Comparison of ENCODE assay signal across 17 cellular contexts in the genomic region with DNA sequence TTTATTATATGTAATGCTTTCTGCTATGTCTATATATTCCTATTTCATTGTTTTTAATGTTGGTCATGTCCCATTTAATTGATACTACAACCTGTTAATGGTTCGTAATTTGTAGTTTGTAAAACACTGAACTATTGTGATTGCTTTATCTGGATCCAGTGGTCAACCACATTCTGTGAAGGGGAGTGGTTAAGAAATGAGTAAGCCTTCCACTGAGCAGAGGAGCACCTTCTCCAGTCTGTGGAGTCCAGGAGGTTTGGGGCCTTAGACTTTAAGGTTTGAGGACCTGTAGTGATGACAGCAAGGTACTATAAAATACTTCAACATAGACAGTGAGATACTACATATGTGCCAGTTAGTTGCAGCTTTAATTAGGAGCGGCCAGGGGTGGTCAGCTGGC.
DNase-seq lines count a peak whose midpoint lies in the region; ATAC-seq and TF ChIP-seq lines count a peak whose summit lies in the region.
"Had no signal": no experiment of that assay in that cellular context is flagged by ENCODE, and none has a peak within 500 bp of the region (broad histone marks: within the 10 kb centered on the region; RNA-seq: fewer than 3 reads in every experiment).

No MANE protein-coding gene starts in this region.

- no TSS peak for BruUV-seq in Calu3 (replicated peaks; lab: Mats Ljungman, UMichigan)

- H3K27me3 Mint-ChIP-seq in Calu3 (ENCODE audit: unreplicated experiment) (no peaks in the 10 kb centered on the region), T-cell (peaks cover 7 to 12% of the 10 kb centered on the region in 2 donors)
- H3K27me3 Mint-ChIP-seq: activated CD4-positive, alpha-beta T cell treated with anti-CD3 and anti-CD28 coated beads, Interleukin-2, amount 10 ng/mL, durations not matched to agents 7 days and 5 days had no signal

- POLR2A ChIA-PET in T-cell (lab: Charles Lee) = no interaction called here

- TF ChIP-seq CTCF in Calu3 (IDR thresholded peaks at IDR 0.05; ENCODE audit: unreplicated experiment) = no peak
- no peak for TF ChIP-seq CTCF in kidney epithelial cell (IDR thresholded peaks at IDR 0.05; ENCODE audit: insufficient read depth, low read length, poor library complexity, severe bottlenecking)
- no peak for TF ChIP-seq CTCF in coronary artery (IDR thresholded peaks at IDR 0.05)

- peaks cover 6% of the 10 kb centered on the region for H3K36me3 Mint-ChIP-seq in Calu3 (ENCODE audit: insufficient read depth, unreplicated experiment)
- no peaks in the 10 kb centered on the region for H3K36me3 Mint-ChIP-seq in T-cell
- H3K36me3 Mint-ChIP-seq: IgD-negative memory B cell had no signal

- CTCF ChIA-PET in Calu3 (lab: Charles Lee) = no interaction called here
- CTCF ChIA-PET in T-cell (lab: Charles Lee) = no interaction called here

- H3K4me1 Mint-ChIP-seq in Calu3 (ENCODE audit: low read depth, unreplicated experiment) (peaks cover 26% of the 10 kb centered on the region), T-cell (peaks cover 0 to 12% (median 12%) of the 10 kb centered on the region in 3 donors)

- H3K27ac Mint-ChIP-seq in Calu3 (ENCODE audit: unreplicated experiment) = no peak overlapping the region
- H3K27ac Mint-ChIP-seq in T-cell = no peak overlapping the region
- H3K27ac Mint-ChIP-seq: activated CD4-positive, alpha-beta T cell treated with anti-CD3 and anti-CD28 coated beads, Interleukin-2, amount 10 ng/mL, durations not matched to agents 7 days and 5 days; IgD-negative memory B cell; T-helper 2 cell treated with Interferon-gamma antibody and Interleukin-4, amounts not matched to agents 5 μg/mL and 100 μg/mL, for 36 hours had no signal

- no peak overlapping the region for H3K27ac ChIP-seq in coronary artery
- H3K27ac ChIP-seq: gastrocnemius medialis had no signal

- H3K4me3 ChIP-seq in kidney epithelial cell (ENCODE audit: low read depth, low read length) = no peak overlapping the region
- H3K4me3 ChIP-seq in coronary artery = no peak overlapping the region
- H3K4me3 ChIP-seq: gastrocnemius medialis had no signal

- H3K27me3 ChIP-seq in kidney epithelial cell (ENCODE audit: control insufficient read depth, insufficient read depth, low read length) = no peaks in the 10 kb centered on the region
- H3K27me3 ChIP-seq: gastrocnemius medialis had no signal

- ATAC-seq in T-cell (replicated peaks in 1 of 4) (no peak), GM21717 (IDR thresholded peaks at IDR 0.05; ENCODE audit: unreplicated experiment) (no peak)
- ATAC-seq: activated T-cell treated with anti-CD3 and anti-CD28 coated beads, Interleukin-2, amount 50 U/mL, for 4 hours; gastrocnemius medialis had no signal

- DNase-seq in Calu3 (peak; percentile 9), HT1080 (ENCODE audit: low read depth) (peak; percentile 52), amniotic epithelial cell (ENCODE audit: low read depth) (peak; percentile 73), kidney epithelial cell (ENCODE audit: low read depth) (peak; percentile 39), T-cell (no peak), coronary artery (ENCODE audit: low spot score) (no peak)
- no peak for DNase-seq in activated naive CD4-positive, alpha-beta T cell (lab: John Stamatoyannopoulos, UW)
- DNase-seq: activated CD4-positive, alpha-beta T cell treated with anti-CD3 and anti-CD28 coated beads, Interleukin-2, amount 10 ng/mL, durations not matched to agents 7 days and 5 days; activated T-cell treated with anti-CD3 and anti-CD28 coated beads, Interleukin-2, amount 50 U/mL, for 4 hours; amniotic stem cell; gastrocnemius medialis; islet precursor cell; NCI-H1694; NCI-H526 had no signal

- H3K4me3 Mint-ChIP-seq in Calu3 (ENCODE audit: low read depth, unreplicated experiment) (no peak overlapping the region), T-cell (no peak overlapping the region)
- H3K4me3 Mint-ChIP-seq: activated CD4-positive, alpha-beta T cell treated with anti-CD3 and anti-CD28 coated beads, Interleukin-2, amount 10 ng/mL, durations not matched to agents 7 days and 5 days; activated T-cell treated with anti-CD3 and anti-CD28 coated beads, Interleukin-2, amount 50 U/mL, for 4 hours; IgD-negative memory B cell; T-helper 2 cell treated with Interferon-gamma antibody and Interleukin-4, amounts not matched to agents 5 μg/mL and 100 μg/mL, for 36 hours had no signal

- no peaks in the 10 kb centered on the region for H3K36me3 ChIP-seq in kidney epithelial cell (ENCODE audit: control insufficient read depth, insufficient read depth, low read length)
- H3K36me3 ChIP-seq: gastrocnemius medialis had no signal

- peaks cover 7% of the 10 kb centered on the region for H3K9me3 Mint-ChIP-seq in Calu3 (ENCODE audit: low read depth, unreplicated experiment)
- H3K9me3 Mint-ChIP-seq in T-cell = no peaks in the 10 kb centered on the region
- H3K9me3 Mint-ChIP-seq: activated CD4-positive, alpha-beta T cell treated with anti-CD3 and anti-CD28 coated beads, Interleukin-2, amount 10 ng/mL, durations not matched to agents 7 days and 5 days; activated T-cell treated with anti-CD3 and anti-CD28 coated beads, Interleukin-2, amount 50 U/mL, for 4 hours; T-helper 2 cell treated with Interferon-gamma antibody and Interleukin-4, amounts not matched to agents 5 μg/mL and 100 μg/mL, for 36 hours had no signal

- intact Hi-C loops in Calu3 (cut with micrococcal nuclease; ENCODE audit: unreplicated experiment) = no loop called here

Comparison
In these comparisons a context has a peak if more than half of its experiments do, and no peak if none do; other contexts are left out.
1. DNase-seq: peak in Calu3 (single experiment), HT1080 (single experiment), amniotic epithelial cell (single experiment) and kidney epithelial cell (single experiment); none in T-cell (0 of 34), activated naive CD4-positive, alpha-beta T cell (0 of 4) and coronary artery (single experiment).